Comparison of ENCODE assay signal across 27 cellular contexts in genomic region chr10:96410296-96410695, GRCh38. TPM values are rescaled to one million over a fixed set of nuclear protein-coding genes. Genes with fewer than 3 reads are reported as not detected.
DNase-seq lines count a peak whose midpoint lies in the region; ATAC-seq, FAIRE-seq and TF ChIP-seq lines count a peak whose summit lies in the region.
"Had no signal": no experiment of that assay in that cellular context is flagged by ENCODE, and none has a peak within 500 bp of the region (broad histone marks: within the 10 kb centered on the region; RNA-seq: fewer than 3 reads in every experiment).

No MANE protein-coding gene starts in this region.

- no peak for TF ChIP-seq RAD21 in H1 (IDR thresholded peaks at IDR 0.05 in 1 of 2, conservative IDR thresholded peaks at IDR 0.05 in 1 of 2; ENCODE audit: low read depth in 2 of 2, low read length in 2 of 2)

- no peak overlapping the region for H4K8ac ChIP-seq in H1 (ENCODE audit: extremely low read depth, insufficient read depth, low read length)

- no peak for TF ChIP-seq POLR2A in H1 (IDR thresholded peaks at IDR 0.05; ENCODE audit: control extremely low read depth in 1 of 2, low read depth in 2 of 2, low read length in 2 of 2)

- H3K56ac ChIP-seq in H1 (replicated peaks; ENCODE audit: insufficient read length, low read depth, low read length) = no peak overlapping the region

- no peak for FAIRE-seq in H1 (lab: Jason Lieb, UNC)
- FAIRE-seq: A549, D721Med, GM12878, GM19239, H54 had no signal

- no peak for ATAC-seq in left cardiac atrium
- no peak for ATAC-seq in activated T-cell treated with anti-CD3 and anti-CD28 coated beads, Interleukin-2, amount 50 U/mL, for 4 hours
- ATAC-seq: A549, GM12878, GM23338 had no signal

- H4K20me1 ChIP-seq in H1 (replicated peaks in 1 of 2; ENCODE audit: control insufficient read depth in 1 of 2, insufficient read depth in 2 of 2, low read length in 2 of 2) = no peaks in the 10 kb centered on the region
- H4K20me1 ChIP-seq: BLaER1 treated with 17β-estradiol and CSF1 and Interleukin-3, amounts not matched to agents 10 nM and 100 nM had no signal

- H3K27me3 Mint-ChIP-seq in osteocyte (ENCODE audit: unreplicated experiment) = peaks cover 24% of the 10 kb centered on the region
- peaks cover 32% of the 10 kb centered on the region for H3K27me3 Mint-ChIP-seq in activated T-cell treated with anti-CD3 and anti-CD28 coated beads, Interleukin-2, amount 50 U/mL, for 4 hours (ENCODE audit: low read depth)

- H3K9ac ChIP-seq in H1 (replicated peaks in 1 of 4; ENCODE audit: extremely low read depth in 1 of 4, low read depth in 3 of 4, low read length in 3 of 4) = no peak overlapping the region
- H3K9ac ChIP-seq: BLaER1 treated with 17β-estradiol and CSF1 and Interleukin-3, amounts not matched to agents 10 nM and 100 nM had no signal

- H3K4me3 ChIP-seq in H1 (ENCODE audit: extremely low read depth in 1 of 4, insufficient read depth in 2 of 4, low read depth in 3 of 4, low read length in 4 of 4) = no peak overlapping the region
- H3K4me3 ChIP-seq: A549; BLaER1 treated with 17β-estradiol and CSF1 and Interleukin-3, amounts not matched to agents 10 nM and 100 nM; GM12878; GM23338; HAP-1 had no signal

- no peak overlapping the region for H4K91ac ChIP-seq in H1 (replicated peaks; ENCODE audit: insufficient read length, low read length)

- H3K36me3 Mint-ChIP-seq in osteocyte (ENCODE audit: unreplicated experiment) = no peaks in the 10 kb centered on the region
- no peaks in the 10 kb centered on the region for H3K36me3 Mint-ChIP-seq in activated T-cell treated with anti-CD3 and anti-CD28 coated beads, Interleukin-2, amount 50 U/mL, for 4 hours (ENCODE audit: insufficient read depth)
- H3K36me3 Mint-ChIP-seq: CD14-positive monocyte; CD8-positive, alpha-beta memory T cell had no signal

- H3K4me1 Mint-ChIP-seq in osteocyte (ENCODE audit: unreplicated experiment) = no peaks in the 10 kb centered on the region
- H3K4me1 Mint-ChIP-seq in activated T-cell treated with anti-CD3 and anti-CD28 coated beads, Interleukin-2, amount 50 U/mL, for 4 hours (ENCODE audit: low read depth) = no peaks in the 10 kb centered on the region
- H3K4me1 Mint-ChIP-seq: CD8-positive, alpha-beta memory T cell had no signal

- no peak overlapping the region for H4K5ac ChIP-seq in H1 (ENCODE audit: insufficient read length, low read depth, low read length)

- no peak overlapping the region for H3K23ac ChIP-seq in H1 (ENCODE audit: insufficient read length)

- no peak overlapping the region for H3K4me3 Mint-ChIP-seq in osteocyte (ENCODE audit: unreplicated experiment)
- H3K4me3 Mint-ChIP-seq in activated T-cell treated with anti-CD3 and anti-CD28 coated beads, Interleukin-2, amount 50 U/mL, for 4 hours = no peak overlapping the region
- H3K4me3 Mint-ChIP-seq: CD14-positive monocyte; CD4-positive, alpha-beta T cell; CD8-positive, alpha-beta memory T cell; GM23338; HFFc6 had no signal

- CTCF ChIA-PET in H1 (lab: Charles Lee; ENCODE audit: partially characterized antibody) = interaction anchor here (0.6 to 6.4 kb wide), 15 partner anchors 10 to 339 kb away, joined by 3 to 36 read pairs (median 5); partner anchors contain the start of gene TLL2

- no peak for TF ChIP-seq EP300 in H1 (IDR thresholded peaks at IDR 0.05; ENCODE audit: borderline replicate concordance in 1 of 2, low read depth in 2 of 2, low read length in 2 of 2)

- intact Hi-C loops in cardiac septum (cut with DNase I) (no loop called here), left cardiac atrium (cut with DNase I) (no loop called here)

- H3K79me1 ChIP-seq in H1 (ENCODE audit: low read depth, low read length) = no peaks in the 10 kb centered on the region

- no peak overlapping the region for H2AFZ ChIP-seq in H1 (ENCODE audit: low read length)
- H2AFZ ChIP-seq: GM23338 had no signal

- POLR2A ChIA-PET in H1 (lab: Charles Lee; ENCODE audit: partially characterized antibody) = no interaction called here

- no peaks in the 10 kb centered on the region for H3K79me2 ChIP-seq in H1 (ENCODE audit: control insufficient read depth in 1 of 2, insufficient read depth in 2 of 2, low read length in 2 of 2)

- H3K4me2 ChIP-seq in H1 (ENCODE audit: insufficient read depth in 1 of 2, low read depth in 2 of 2, low read length in 2 of 2) = no peak overlapping the region
- H3K4me2 ChIP-seq: A549; BLaER1 treated with 17β-estradiol and CSF1 and Interleukin-3, amounts not matched to agents 10 nM and 100 nM; GM23338 had no signal

- no peaks in the 10 kb centered on the region for H3K9me3 ChIP-seq in H1 (ENCODE audit: insufficient read depth in 2 of 2, low read depth in 1 of 2, low read length in 1 of 2)
- H3K9me3 ChIP-seq: A549; BE2C; BLaER1 treated with 17β-estradiol and CSF1 and Interleukin-3, amounts not matched to agents 10 nM and 100 nM; HAP-1 had no signal

- H3K36me3 ChIP-seq in H1 (ENCODE audit: control insufficient read depth in 2 of 4, insufficient read depth in 4 of 4, low read length in 3 of 4) = no peaks in the 10 kb centered on the region
- H3K36me3 ChIP-seq: BE2C; BLaER1 treated with 17β-estradiol and CSF1 and Interleukin-3, amounts not matched to agents 10 nM and 100 nM; HAP-1 had no signal

- H3K9me3 Mint-ChIP-seq in osteocyte (ENCODE audit: unreplicated experiment) = no peaks in the 10 kb centered on the region
- no peaks in the 10 kb centered on the region for H3K9me3 Mint-ChIP-seq in activated T-cell treated with anti-CD3 and anti-CD28 coated beads, Interleukin-2, amount 50 U/mL, for 4 hours
- H3K9me3 Mint-ChIP-seq: CD4-positive, alpha-beta T cell; CD8-positive, alpha-beta memory T cell; GM23338; HFFc6 had no signal

- no peak overlapping the region for H3K27ac Mint-ChIP-seq in osteocyte (ENCODE audit: unreplicated experiment)
- H3K27ac Mint-ChIP-seq: CD14-positive monocyte; CD4-positive, alpha-beta T cell; GM23338; HFFc6 had no signal

- DNase-seq in cardiac septum (ENCODE audit: low spot score) (peak; percentile 44), left cardiac atrium (no peak), H1 (ENCODE audit: low read depth in 1 of 2, low spot score in 2 of 2) (no peak), osteocyte (ENCODE audit: extremely low spot score, unreplicated experiment) (peak; percentile 76), OCI-M1 (lab: John Stamatoyannopoulos, UW) (no peak)
- no peak for DNase-seq in activated CD4-positive, CD25-positive, alpha-beta regulatory T cell (lab: John Stamatoyannopoulos, UW)
- DNase-seq in activated T-cell treated with anti-CD3 and anti-CD28 coated beads, Interleukin-2, amount 50 U/mL, for 4 hours = no peak
- DNase-seq: 8988T; ACHN; AML-193; BE2C; CD4-positive, alpha-beta T cell; CD8-positive, alpha-beta memory T cell; DMS 273 treated with DMSO at 0.1 percent for 48 hours; DMS79; EL; GDM1; HFFc6 had no signal

- no peak overlapping the region for H3K27ac ChIP-seq in H1 (ENCODE audit: low read depth, low read length)
- H3K27ac ChIP-seq: A549; BLaER1 treated with 17β-estradiol and CSF1 and Interleukin-3, amounts not matched to agents 10 nM and 100 nM had no signal

- no peak overlapping the region for H2BK20ac ChIP-seq in H1 (ENCODE audit: low read length)

- H3K4me1 ChIP-seq in H1 (replicated peaks in 1 of 4; ENCODE audit: control insufficient read depth in 3 of 4, insufficient read depth in 4 of 4, low read length in 3 of 4) = no peaks in the 10 kb centered on the region; a peak in 1 of 7 replicates
- H3K4me1 ChIP-seq: A549, BE2C, HAP-1 had no signal

- H3K23me2 ChIP-seq in H1 (ENCODE audit: low read depth, low read length) = no peaks in the 10 kb centered on the region; the same call in 1 of the 2 replicates

- no peaks in the 10 kb centered on the region for H3K27me3 ChIP-seq in H1 (replicated peaks in 1 of 4; ENCODE audit: control insufficient read depth in 3 of 4, extremely low read depth in 1 of 4, insufficient read depth in 3 of 4, low read length in 3 of 4)
- H3K27me3 ChIP-seq: BLaER1 treated with 17β-estradiol and CSF1 and Interleukin-3, amounts not matched to agents 10 nM and 100 nM had no signal

- 0 out of 2 replicates have a peak overlapping the region, but pooled peaks have one; percentile 12 for H2BK15ac ChIP-seq in H1 (ENCODE audit: low read length)

- TF ChIP-seq CTCF in H1 (IDR thresholded peaks at IDR 0.05; ENCODE audit: control extremely low read depth in 1 of 3, insufficient read depth in 1 of 3, low read depth in 1 of 3, low read length in 3 of 3) (no peak), osteocyte (IDR thresholded peaks at IDR 0.05) (no peak)

- H3K14ac ChIP-seq in H1 (ENCODE audit: insufficient read length) = no peak overlapping the region

- H3K4ac ChIP-seq in H1 (replicated peaks; ENCODE audit: insufficient read length, low read depth, low read length) = no peak overlapping the region

- WGBS in H1 (ENCODE audit: extremely low coverage in 1 of 2, insufficient coverage in 1 of 2, insufficient read length in 1 of 2, insufficient replicate concordance in 2 of 2, low coverage in 1 of 2, low lambda C conversion rate in 2 of 2, missing lambda C conversion rate in 1 of 2), 2 experiments = 86% methylated on average over 11 of the region's 11 CpGs; no CpG with 5 or more reads in 1 of the 2 experiments

- no peak overlapping the region for H2BK120ac ChIP-seq in H1 (replicated peaks; ENCODE audit: low read depth, low read length)

- no peak overlapping the region for H2BK5ac ChIP-seq in H1 (ENCODE audit: low read depth, low read length)

- H2AK5ac ChIP-seq in H1 (ENCODE audit: low read depth, low read length) = no peak overlapping the region

- no peak overlapping the region for H2BK12ac ChIP-seq in H1 (ENCODE audit: low read depth, low read length)

- H3K18ac ChIP-seq in H1 (ENCODE audit: extremely low read depth, low read length) = no peak overlapping the region

TF ChIP-seq in H1, 55 proteins besides CTCF, POLR2A, EP300 and RAD21 (continues in another document):
- TF ChIP-seq SP4 (IDR thresholded peaks at IDR 0.05; ENCODE audit: low read length) (no peak), SUZ12 (IDR thresholded peaks at IDR 0.05; ENCODE audit: low read length) (no peak), PHF8 (conservative IDR thresholded peaks at IDR 0.05; ENCODE audit: low read depth, low read length) (no peak), SAP30 (IDR thresholded peaks at IDR 0.05; ENCODE audit: insufficient read depth, insufficient replicate concordance, low read length) (no peak), NANOG (IDR thresholded peaks at IDR 0.05; ENCODE audit: insufficient read depth, low read depth, low read length, poor library complexity, severe bottlenecking) (no peak)

RNA-seq across cellular contexts. Expression of gene OPALIN, which starts 51.5 kb away (rescaled TPM):
- total RNA-seq in cardiac septum (not detected), left cardiac atrium (not detected), osteocyte (not detected in 2 replicates)
- total RNA-seq in H1 (2021; fragmentation: NEBNext Ultra II Directional; extraction: Animal tissue kit (Norgen Biotek cat#: 25700)) = not detected in 2 replicates
- 0.03 TPM in 1 of 2 replicates, not detected in the other for polyA plus RNA-seq in H1 (2011; rRNA removed)
- not detected for polyA plus RNA-seq in H1 (2011; cell fraction: cytosol; rRNA removed)
- polyA plus RNA-seq in H1 (2011; cell fraction: nucleus; rRNA removed) = not detected
- not detected in 4 replicates for polyA plus RNA-seq in H1 (2012, experiment 1 of 2)
- not detected for polyA plus RNA-seq in H1 (2012, experiment 2 of 2)
- 0.06 TPM for polyA plus RNA-seq in H1 (2013, experiment 1 of 2)
- polyA plus RNA-seq in H1 (2013, experiment 2 of 2) = 0.06 TPM
- polyA minus RNA-seq in H1 (2011; rRNA and poly(A)+ RNA removed) = not detected in 2 replicates
- polyA minus RNA-seq in H1 (2011; cell fraction: cytosol; rRNA and poly(A)+ RNA removed) = not detected
- polyA minus RNA-seq in H1 (2011; cell fraction: nucleus; rRNA and poly(A)+ RNA removed) = not detected
- total RNA-seq in activated T-cell treated with anti-CD3 and anti-CD28 coated beads, Interleukin-2, amount 50 U/mL, for 4 hours = not detected
- total RNA-seq: CD4-positive, alpha-beta T cell; CD8-positive, alpha-beta memory T cell; GM12878; GM23338; HFFc6 had no signal
- polyA plus RNA-seq: A549; CD14-positive monocyte; CD8-positive, alpha-beta memory T cell; GM12878; GM23338 had no signal

Comparison
In these comparisons a context has a peak if more than half of its experiments do, and no peak if none do; other contexts are left out.
1. DNase-seq: peak in cardiac septum (single experiment) and osteocyte (single experiment); none in left cardiac atrium (single experiment), H1 (0 of 2), OCI-M1 (single experiment), activated CD4-positive, CD25-positive, alpha-beta regulatory T cell (0 of 4) and activated T-cell treated with anti-CD3 and anti-CD28 coated beads, Interleukin-2, amount 50 U/mL, for 4 hours (single experiment).